Comparison of ENCODE assay signal across 23 cellular contexts in the genomic region with DNA sequence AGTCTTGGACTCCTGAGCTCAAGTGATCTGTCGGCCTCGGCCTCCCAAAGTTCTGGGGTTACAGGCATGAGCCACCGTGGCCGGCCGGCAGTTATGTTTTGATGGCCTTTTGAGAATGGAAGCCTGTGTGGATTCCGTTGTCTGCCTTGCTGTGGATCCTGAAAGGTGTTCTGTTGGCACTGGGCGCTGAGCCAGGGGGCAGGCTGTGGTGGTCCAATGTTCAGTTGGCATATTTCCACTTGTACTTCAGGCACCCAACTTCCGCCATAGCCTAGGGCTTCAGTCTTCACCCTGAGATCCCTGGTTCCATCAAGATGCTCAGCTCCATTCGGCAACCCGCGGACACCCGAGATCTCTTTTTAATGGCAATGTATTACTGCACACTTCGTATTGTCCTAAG. TPM values are rescaled to one million over a fixed set of nuclear protein-coding genes. Genes with fewer than 3 reads are reported as not detected.
A peak's percentile ranks its signal among the peaks of the same experiment; 100 is the strongest.
DNase-seq lines count a peak whose midpoint lies in the region; ATAC-seq, FAIRE-seq and TF ChIP-seq lines count a peak whose summit lies in the region.
"Had no signal": no experiment of that assay in that cellular context is flagged by ENCODE, and none has a peak within 500 bp of the region (broad histone marks: within the 10 kb centered on the region; RNA-seq: fewer than 3 reads in every experiment).

No MANE protein-coding gene starts in this region.

- TF ChIP-seq POLR2A in HepG2 (IDR thresholded peaks at IDR 0.05; ENCODE audit: insufficient read depth in 1 of 2, low read depth in 2 of 2, low read length in 2 of 2) (no peak), H1 (IDR thresholded peaks at IDR 0.05; ENCODE audit: control extremely low read depth in 1 of 2, low read depth in 2 of 2, low read length in 2 of 2) (no peak)

- no peak overlapping the region for H2BK5ac ChIP-seq in H1 (ENCODE audit: low read depth, low read length)

- no peak overlapping the region for H2BK15ac ChIP-seq in H1 (ENCODE audit: low read length)

- H2BK20ac ChIP-seq in H1 (ENCODE audit: low read length), result no peak overlapping the region

- FAIRE-seq in HepG2 (lab: Jason Lieb, UNC), result no peak
- FAIRE-seq in H1 (lab: Jason Lieb, UNC), result no peak
- no peak for FAIRE-seq in small intestine (lab: Jason Lieb, UNC)
- FAIRE-seq: A204.1, D721Med, GM12891, GM18507 had no signal

- H3K79me1 ChIP-seq in H1 (ENCODE audit: low read depth, low read length), result no peaks in the 10 kb centered on the region

- H4K91ac ChIP-seq in H1 (replicated peaks; ENCODE audit: insufficient read length, low read length), result no peak overlapping the region

- H3K18ac ChIP-seq in H1 (ENCODE audit: extremely low read depth, low read length), result no peak overlapping the region

- H4K5ac ChIP-seq in H1 (ENCODE audit: insufficient read length, low read depth, low read length), result no peak overlapping the region

- H3K9ac ChIP-seq in liver (ENCODE audit: low read depth in 1 of 2, low read length in 2 of 2) (no peak overlapping the region), HepG2 (ENCODE audit: insufficient read depth, low read depth, low read length) (no peak overlapping the region), H1 (replicated peaks in 1 of 4; ENCODE audit: extremely low read depth in 1 of 4, low read depth in 3 of 4, low read length in 3 of 4) (no peak overlapping the region)
- H3K9ac ChIP-seq: BLaER1 had no signal

- H3K23ac ChIP-seq in H1 (ENCODE audit: insufficient read length), result no peak overlapping the region

- no peak for ATAC-seq in HepG2
- ATAC-seq in mucosa of descending colon, result no peak
- no peak for ATAC-seq in HG02870 (IDR thresholded peaks at IDR 0.05; ENCODE audit: unreplicated experiment)

- H2AFZ ChIP-seq in HepG2 (ENCODE audit: low read length) (no peak overlapping the region), H1 (ENCODE audit: low read length) (no peak overlapping the region)

- intact Hi-C loops in HepG2 (cut with micrococcal nuclease; ENCODE audit: unreplicated experiment), result no loop called here
- intact Hi-C loops in mucosa of descending colon (cut with DNase I, micrococcal nuclease), result no loop called here

- no TSS peak for BruUV-seq in HepG2 (replicated peaks; lab: Mats Ljungman, UMichigan)

- 72% methylated on average over 13 of the region's 13 CpGs for WGBS in liver
- WGBS in HepG2 (ENCODE audit: low lambda C conversion rate), result 91% methylated on average over 12 of the region's 13 CpGs
- 96% methylated on average over 13 of the region's 13 CpGs; no CpG with 5 or more reads in 1 of the 2 experiments for WGBS in H1 (ENCODE audit: extremely low coverage in 1 of 2, insufficient coverage in 1 of 2, insufficient read length in 1 of 2, insufficient replicate concordance in 2 of 2, low coverage in 1 of 2, low lambda C conversion rate in 2 of 2, missing lambda C conversion rate in 1 of 2), 2 experiments
- WGBS in small intestine, 3 donors, result 21 to 70% (median 54%) methylated on average over 13 of the region's 13 CpGs

- no peak overlapping the region for H3K27ac ChIP-seq in liver (ENCODE audit: low read depth in 1 of 2, low read length in 2 of 2)
- H3K27ac ChIP-seq in HepG2 (ENCODE audit: extremely low read length, insufficient read depth, low read length), result no peak overlapping the region
- no peak overlapping the region for H3K27ac ChIP-seq in H1 (ENCODE audit: low read depth, low read length)
- peak overlapping the region in 1 of 2 donors; percentile 21 for H3K27ac ChIP-seq in small intestine (ENCODE audit: low read depth in 1 of 2, low read length in 1 of 2)
- no peak overlapping the region for H3K27ac ChIP-seq in substantia nigra (ENCODE audit: low read depth, low read length, poor library complexity, severe bottlenecking)
- H3K27ac ChIP-seq: 22Rv1, BLaER1, C4-2B had no signal

- no peaks in the 10 kb centered on the region for H3K23me2 ChIP-seq in H1 (ENCODE audit: low read depth, low read length)

- H3K36me3 ChIP-seq in liver (ENCODE audit: control insufficient read depth in 4 of 4, insufficient read depth in 3 of 4, low read depth in 1 of 4, low read length in 3 of 4), result peaks cover 5 to 24% (median 13%) of the 10 kb centered on the region in 4 donors
- H3K36me3 ChIP-seq in HepG2 (replicated peaks in 1 of 2; ENCODE audit: control insufficient read depth in 1 of 2, insufficient read depth in 2 of 2, low read length in 2 of 2), result peaks cover 16 to 32% of the 10 kb centered on the region in 2 experiments; a peak in 4 of 5 replicates
- peaks cover 7 to 41% (median 26%) of the 10 kb centered on the region in 4 experiments for H3K36me3 ChIP-seq in H1 (ENCODE audit: control insufficient read depth in 2 of 4, insufficient read depth in 4 of 4, low read length in 3 of 4)
- no peaks in the 10 kb centered on the region for H3K36me3 ChIP-seq in mucosa of descending colon (ENCODE audit: low read depth)
- peaks cover 8 to 12% of the 10 kb centered on the region in 2 donors for H3K36me3 ChIP-seq in small intestine (ENCODE audit: control insufficient read depth in 2 of 2, insufficient read depth in 2 of 2, low read length in 2 of 2)

- H3K27me3 ChIP-seq in liver (ENCODE audit: control insufficient read depth in 4 of 4, insufficient read depth in 4 of 4, low read length in 3 of 4) (no peaks in the 10 kb centered on the region), HepG2 (ENCODE audit: control insufficient read depth in 1 of 2, insufficient read depth in 2 of 2, low read length in 2 of 2) (no peaks in the 10 kb centered on the region), H1 (replicated peaks in 1 of 4; ENCODE audit: control insufficient read depth in 3 of 4, extremely low read depth in 1 of 4, insufficient read depth in 3 of 4, low read length in 3 of 4) (no peaks in the 10 kb centered on the region), small intestine (ENCODE audit: control insufficient read depth in 2 of 2, insufficient read depth in 2 of 2, low read length in 2 of 2) (no peaks in the 10 kb centered on the region)
- H3K27me3 ChIP-seq: BLaER1 had no signal

- H3K79me2 ChIP-seq in HepG2 (ENCODE audit: insufficient read depth, low read length), result peaks cover under 1% of the 10 kb centered on the region
- H3K79me2 ChIP-seq in H1 (ENCODE audit: control insufficient read depth in 1 of 2, insufficient read depth in 2 of 2, low read length in 2 of 2), result peaks cover 0 to 3% of the 10 kb centered on the region in 2 experiments; a peak in 2 of 4 replicates

- H3K9me3 ChIP-seq in liver (ENCODE audit: control insufficient read depth in 4 of 4, low read length in 3 of 4) (no peaks in the 10 kb centered on the region), HepG2 (ENCODE audit: low read length) (no peaks in the 10 kb centered on the region), H1 (ENCODE audit: insufficient read depth in 2 of 2, low read depth in 1 of 2, low read length in 1 of 2) (no peaks in the 10 kb centered on the region), mucosa of descending colon (no peaks in the 10 kb centered on the region), small intestine (ENCODE audit: control insufficient read depth, low read depth) (no peaks in the 10 kb centered on the region)
- H3K9me3 ChIP-seq: BLaER1 had no signal

- no peak overlapping the region for H3K56ac ChIP-seq in H1 (replicated peaks; ENCODE audit: insufficient read length, low read depth, low read length)

- no peak overlapping the region for H4K8ac ChIP-seq in H1 (ENCODE audit: extremely low read depth, insufficient read depth, low read length)

- no peak overlapping the region for H3K4ac ChIP-seq in H1 (replicated peaks; ENCODE audit: insufficient read length, low read depth, low read length)

- TF ChIP-seq RAD21 in liver (IDR thresholded peaks at IDR 0.05) (no peak), HepG2 (CRISPR knock-in tag; IDR thresholded peaks at IDR 0.05) (no peak), H1 (IDR thresholded peaks at IDR 0.05 in 1 of 2, conservative IDR thresholded peaks at IDR 0.05 in 1 of 2; ENCODE audit: low read depth in 2 of 2, low read length in 2 of 2) (no peak)

- no peak overlapping the region for H3K4me3 ChIP-seq in liver (ENCODE audit: low read depth in 1 of 3, low read length in 3 of 3)
- H3K4me3 ChIP-seq in HepG2 (replicated peaks in 1 of 3; ENCODE audit: insufficient read depth in 1 of 3, low read depth in 2 of 3, low read length in 3 of 3), result no peak overlapping the region
- no peak overlapping the region for H3K4me3 ChIP-seq in H1 (ENCODE audit: extremely low read depth in 1 of 4, insufficient read depth in 2 of 4, low read depth in 3 of 4, low read length in 4 of 4)
- no peak overlapping the region for H3K4me3 ChIP-seq in mucosa of descending colon
- no peak overlapping the region for H3K4me3 ChIP-seq in small intestine (ENCODE audit: low read depth in 1 of 2, low read length in 2 of 2)
- H3K4me3 ChIP-seq: BLaER1 had no signal

- in situ Hi-C loops in HepG2 (cut with HindIII; ENCODE audit: extremely low pct_ligation_motif_present, low pct_unique_long_range_greater_than_20kb), result no loop called here

- no peak overlapping the region for H2BK120ac ChIP-seq in H1 (replicated peaks; ENCODE audit: low read depth, low read length)

- H2BK12ac ChIP-seq in H1 (ENCODE audit: low read depth, low read length), result no peak overlapping the region

- no peaks in the 10 kb centered on the region for H4K20me1 ChIP-seq in HepG2 (ENCODE audit: insufficient read depth, low read length)
- no peaks in the 10 kb centered on the region for H4K20me1 ChIP-seq in H1 (replicated peaks in 1 of 2; ENCODE audit: control insufficient read depth in 1 of 2, insufficient read depth in 2 of 2, low read length in 2 of 2)
- H4K20me1 ChIP-seq: BLaER1 had no signal

- DNase-seq in HepG2 (ENCODE audit: low spot score) (no peak), H1 (ENCODE audit: low read depth in 1 of 2, low spot score in 2 of 2) (no peak), mucosa of descending colon (peak in 2 of 3 donors; percentile 18 to 42), small intestine (peak; percentile 87), substantia nigra (lab: John Stamatoyannopoulos, UW) (no peak), cortex of kidney (lab: John Stamatoyannopoulos, UW) (no peak)
- DNase-seq: CD4-positive, CD25-positive, alpha-beta regulatory T cell; CD8-positive, alpha-beta memory T cell; DMS53; DMS79 treated with DMSO at 0.1 percent for 48 hours; GF-D8; GOT3; H7; HCEC 1CT had no signal

- CTCF ChIA-PET in HepG2 (lab: Yijun Ruan, JAX; ENCODE audit: low intra/inter-chr PET ratio, low total read pairs) (no interaction called here), H1 (lab: Charles Lee; ENCODE audit: partially characterized antibody) (interaction anchor here (0.8 to 1.9 kb wide), 4 partner anchors 8 to 56 kb away, joined by 3 to 6 read pairs (median 4); no protein-coding TSS in a partner anchor)

- H3K14ac ChIP-seq in H1 (ENCODE audit: insufficient read length), result no peak overlapping the region

- H2AK5ac ChIP-seq in H1 (ENCODE audit: low read depth, low read length), result no peak overlapping the region

- POLR2A ChIA-PET in HepG2 (lab: Yijun Ruan, JAX) (interaction anchor here (2.1 kb wide), 1 partner anchor 13 kb away, joined by 5 read pairs; no protein-coding TSS in a partner anchor), H1 (lab: Charles Lee; ENCODE audit: partially characterized antibody) (interaction anchor here (29.0 to 88.3 kb wide), 3 partner anchors 8 to 60 kb away, joined by 1305 to 4270 read pairs (median 1305); partner anchors contain the start of genes GCN1, PXN, RNU4-1 and RNU4-2)

- TF ChIP-seq CTCF in liver (IDR thresholded peaks at IDR 0.05; ENCODE audit: low read depth, low read length, missing input control), result no peak
- no peak for TF ChIP-seq CTCF in HepG2 (CRISPR knock-in tag; IDR thresholded peaks at IDR 0.05)
- TF ChIP-seq CTCF in H1 (IDR thresholded peaks at IDR 0.05; ENCODE audit: control extremely low read depth in 1 of 3, insufficient read depth in 1 of 3, low read depth in 1 of 3, low read length in 3 of 3), result no peak
- TF ChIP-seq CTCF in mucosa of descending colon (IDR thresholded peaks at IDR 0.05), result no peak

- H3K4me2 ChIP-seq in HepG2 (ENCODE audit: low read depth, low read length) (no peak overlapping the region), H1 (ENCODE audit: insufficient read depth in 1 of 2, low read depth in 2 of 2, low read length in 2 of 2) (no peak overlapping the region)
- H3K4me2 ChIP-seq: BLaER1 had no signal

- H3K4me1 ChIP-seq in liver (ENCODE audit: control insufficient read depth in 4 of 4, insufficient read depth in 4 of 4, low read length in 3 of 4) (peaks cover 0 to 9% (median 7%) of the 10 kb centered on the region in 4 donors), HepG2 (ENCODE audit: insufficient read depth, low read length) (peaks cover 9% of the 10 kb centered on the region; the same call in 1 of the 2 replicates), H1 (replicated peaks in 1 of 4; ENCODE audit: control insufficient read depth in 3 of 4, insufficient read depth in 4 of 4, low read length in 3 of 4) (peaks cover 0 to 2% (median 0%) of the 10 kb centered on the region in 4 experiments; a peak in 1 of 7 replicates), mucosa of descending colon (ENCODE audit: low read depth) (peaks cover 14% of the 10 kb centered on the region), small intestine (ENCODE audit: control insufficient read depth in 2 of 2, insufficient read depth in 1 of 2, low read depth in 1 of 2, low read length in 1 of 2) (no peaks in the 10 kb centered on the region)

- no peak for TF ChIP-seq EP300 in HepG2 (IDR thresholded peaks at IDR 0.05; ENCODE audit: low read depth in 2 of 2, low read length in 2 of 2)
- no peak for TF ChIP-seq EP300 in HepG2 (CRISPR knock-in tag; IDR thresholded peaks at IDR 0.05; ENCODE audit: borderline replicate concordance)
- no peak for TF ChIP-seq EP300 in H1 (IDR thresholded peaks at IDR 0.05; ENCODE audit: borderline replicate concordance in 1 of 2, low read depth in 2 of 2, low read length in 2 of 2)

RNA-seq across cellular contexts. Expression of gene RPLP0, which starts 6.3 kb away (rescaled TPM):
- 1,000 to 10,000 TPM; 1,321 to 1,770 TPM for total RNA-seq in liver
- 1,000 to 10,000 TPM in 1 of 2 donors, 100 to 1,000 TPM in 1; 472 to 1,306 TPM for polyA plus RNA-seq in liver
- total RNA-seq in HepG2 (2016; rRNA removed; fragmentation: Illumina TruSeq; extraction: Trizol), result 2,915 and 3,025 TPM in 2 replicates
- 12,942 and 14,844 TPM in 2 replicates for total RNA-seq in HepG2 (2016; cell fraction: cytosol; rRNA removed; fragmentation: Illumina TruSeq; extraction: Trizol; ENCODE audit: low read depth)
- 2,993 and 3,024 TPM in 2 replicates for total RNA-seq in HepG2 (2016; cell fraction: insoluble cytoplasmic fraction; rRNA removed; fragmentation: Illumina TruSeq; extraction: Trizol)
- total RNA-seq in HepG2 (2016; cell fraction: membrane; rRNA removed; fragmentation: Illumina TruSeq; extraction: Trizol), result 11,359 and 11,757 TPM in 2 replicates
- 1,126 and 1,259 TPM in 2 replicates for total RNA-seq in HepG2 (2016; cell fraction: nucleus; rRNA removed; fragmentation: Illumina TruSeq; extraction: Trizol)
- 5,570 and 6,229 TPM in 2 replicates for polyA plus RNA-seq in HepG2 (2011; rRNA removed)
- 8,040 and 9,457 TPM in 2 replicates for polyA plus RNA-seq in HepG2 (2011; cell fraction: cytosol; rRNA removed)
- polyA plus RNA-seq in HepG2 (2011; cell fraction: nucleus; rRNA removed), result 2,511 and 2,559 TPM in 2 replicates
- polyA plus RNA-seq in HepG2 (2012), result 2,582 and 3,579 TPM in 2 replicates
- 15,203 and 16,637 TPM in 2 replicates for polyA plus RNA-seq in HepG2 (2016; cell fraction: cytosol; fragmentation: Illumina TruSeq; extraction: Trizol; ENCODE audit: low read depth)
- 2,845 and 2,926 TPM in 2 replicates for polyA plus RNA-seq in HepG2 (2016; cell fraction: insoluble cytoplasmic fraction; fragmentation: Illumina TruSeq; extraction: Trizol; ENCODE audit: low read depth)
- 10,153 and 10,714 TPM in 2 replicates for polyA plus RNA-seq in HepG2 (2016; cell fraction: membrane; fragmentation: Illumina TruSeq; extraction: Trizol; ENCODE audit: low read depth)
- polyA plus RNA-seq in HepG2 (2016; cell fraction: nucleus; fragmentation: Illumina TruSeq; extraction: Trizol; ENCODE audit: insufficient read depth, low read depth), result 1,939 and 1,982 TPM in 2 replicates
- 4,147 and 6,586 TPM in 2 replicates for polyA minus RNA-seq in HepG2 (2011; rRNA and poly(A)+ RNA removed; ENCODE audit: low replicate concordance)
- 1,238 and 1,297 TPM in 2 replicates for polyA minus RNA-seq in HepG2 (2011; cell fraction: cytosol; rRNA and poly(A)+ RNA removed)
- polyA minus RNA-seq in HepG2 (2011; cell fraction: nucleus; rRNA and poly(A)+ RNA removed), result 657 and 805 TPM in 2 replicates
- 2,987 and 3,029 TPM in 2 replicates for total RNA-seq in H1 (2021; fragmentation: NEBNext Ultra II Directional; extraction: Animal tissue kit (Norgen Biotek cat#: 25700))
- polyA plus RNA-seq in H1 (2011; rRNA removed), result 8,838 and 10,765 TPM in 2 replicates
- 10,357 TPM for polyA plus RNA-seq in H1 (2011; cell fraction: cytosol; rRNA removed)
- 6,829 TPM for polyA plus RNA-seq in H1 (2011; cell fraction: nucleus; rRNA removed)
- polyA plus RNA-seq in H1 (2012, experiment 1 of 2), result 4,444 to 5,241 TPM (median 4,665 TPM) in 4 replicates
- polyA plus RNA-seq in H1 (2012, experiment 2 of 2), result 7,158 TPM
- 4,021 TPM for polyA plus RNA-seq in H1 (2013, experiment 1 of 2)
- 3,982 TPM for polyA plus RNA-seq in H1 (2013, experiment 2 of 2)
- 5,851 and 5,958 TPM in 2 replicates for polyA minus RNA-seq in H1 (2011; rRNA and poly(A)+ RNA removed)
- 2,113 TPM for polyA minus RNA-seq in H1 (2011; cell fraction: cytosol; rRNA and poly(A)+ RNA removed)
- polyA minus RNA-seq in H1 (2011; cell fraction: nucleus; rRNA and poly(A)+ RNA removed), result 1,976 TPM
- 1,000 to 10,000 TPM; 1,175 to 1,810 (median 1,602) TPM for total RNA-seq in mucosa of descending colon
- polyA plus RNA-seq in small intestine, result 1,000 to 10,000 TPM; 2,529 to 5,599 (median 4,032) TPM

RNA-seq across cellular contexts. Expression of gene GCN1, which starts 12.7 kb away (rescaled TPM):
- total RNA-seq in liver (10 to 100 TPM; 38.0 to 78.6 TPM), HepG2 (2016; rRNA removed; fragmentation: Illumina TruSeq; extraction: Trizol) (66.7 and 83.0 TPM in 2 replicates), mucosa of descending colon (100 to 1,000 TPM in 1 of 3 donors, 10 to 100 TPM in 2; 74.6 to 108 (median 76.7) TPM)
- polyA plus RNA-seq in liver (10 to 100 TPM in 1 of 2 donors, 1 to 10 TPM in 1; 7.3 to 13.7 TPM), HepG2 (2011; rRNA removed) (55.3 and 58.2 TPM in 2 replicates), H1 (2011; rRNA removed) (61.4 and 73.1 TPM in 2 replicates), small intestine (10 to 100 TPM; 12.3 to 27.9 (median 14.1) TPM)
- 59.7 and 67.2 TPM in 2 replicates for total RNA-seq in HepG2 (2016; cell fraction: cytosol; rRNA removed; fragmentation: Illumina TruSeq; extraction: Trizol; ENCODE audit: low read depth)
- 56.9 and 87.0 TPM in 2 replicates for total RNA-seq in HepG2 (2016; cell fraction: insoluble cytoplasmic fraction; rRNA removed; fragmentation: Illumina TruSeq; extraction: Trizol)
- 19.6 and 22.1 TPM in 2 replicates for total RNA-seq in HepG2 (2016; cell fraction: membrane; rRNA removed; fragmentation: Illumina TruSeq; extraction: Trizol)
- 125 and 128 TPM in 2 replicates for total RNA-seq in HepG2 (2016; cell fraction: nucleus; rRNA removed; fragmentation: Illumina TruSeq; extraction: Trizol)
- 20.5 and 25.6 TPM in 2 replicates for polyA plus RNA-seq in HepG2 (2011; cell fraction: cytosol; rRNA removed)
- 394 and 725 TPM in 2 replicates for polyA plus RNA-seq in HepG2 (2011; cell fraction: nucleus; rRNA removed)
- 47.0 and 60.6 TPM in 2 replicates for polyA plus RNA-seq in HepG2 (2012)
- 1.8 and 2.1 TPM in 2 replicates for polyA plus RNA-seq in HepG2 (2016; cell fraction: cytosol; fragmentation: Illumina TruSeq; extraction: Trizol; ENCODE audit: low read depth)
- polyA plus RNA-seq in HepG2 (2016; cell fraction: insoluble cytoplasmic fraction; fragmentation: Illumina TruSeq; extraction: Trizol; ENCODE audit: low read depth), result 33.5 and 45.5 TPM in 2 replicates
- polyA plus RNA-seq in HepG2 (2016; cell fraction: membrane; fragmentation: Illumina TruSeq; extraction: Trizol; ENCODE audit: low read depth), result 4.1 and 5.4 TPM in 2 replicates
- 177 and 198 TPM in 2 replicates for polyA plus RNA-seq in HepG2 (2016; cell fraction: nucleus; fragmentation: Illumina TruSeq; extraction: Trizol; ENCODE audit: insufficient read depth, low read depth)
- polyA minus RNA-seq in HepG2 (2011; rRNA and poly(A)+ RNA removed; ENCODE audit: low replicate concordance), result 204 and 255 TPM in 2 replicates
- polyA minus RNA-seq in HepG2 (2011; cell fraction: cytosol; rRNA and poly(A)+ RNA removed), result 59.8 and 61.6 TPM in 2 replicates
- polyA minus RNA-seq in HepG2 (2011; cell fraction: nucleus; rRNA and poly(A)+ RNA removed), result 229 and 237 TPM in 2 replicates
- 133 and 137 TPM in 2 replicates for total RNA-seq in H1 (2021; fragmentation: NEBNext Ultra II Directional; extraction: Animal tissue kit (Norgen Biotek cat#: 25700))
- polyA plus RNA-seq in H1 (2011; cell fraction: cytosol; rRNA removed), result 61.1 TPM
- 294 TPM for polyA plus RNA-seq in H1 (2011; cell fraction: nucleus; rRNA removed)
- polyA plus RNA-seq in H1 (2012, experiment 1 of 2), result 92.9 to 139 TPM (median 109 TPM) in 4 replicates
- polyA plus RNA-seq in H1 (2012, experiment 2 of 2), result 58.3 TPM
- polyA plus RNA-seq in H1 (2013, experiment 1 of 2), result 57.1 TPM
- 47.1 TPM for polyA plus RNA-seq in H1 (2013, experiment 2 of 2)
- 266 and 267 TPM in 2 replicates for polyA minus RNA-seq in H1 (2011; rRNA and poly(A)+ RNA removed)
- 106 TPM for polyA minus RNA-seq in H1 (2011; cell fraction: cytosol; rRNA and poly(A)+ RNA removed)
- polyA minus RNA-seq in H1 (2011; cell fraction: nucleus; rRNA and poly(A)+ RNA removed), result 194 TPM

RNA-seq across cellular contexts. Expression of gene PXN, which starts 58.3 kb away (rescaled TPM):
- total RNA-seq in liver, result 10 to 100 TPM in 1 of 2 donors, 1 to 10 TPM in 1; 6.0 to 13.1 TPM
- polyA plus RNA-seq in liver, result 10 to 100 TPM; 12.0 to 12.6 TPM
- 13.6 and 14.2 TPM in 2 replicates for total RNA-seq in HepG2 (2016; rRNA removed; fragmentation: Illumina TruSeq; extraction: Trizol)
- total RNA-seq in HepG2 (2016; cell fraction: cytosol; rRNA removed; fragmentation: Illumina TruSeq; extraction: Trizol; ENCODE audit: low read depth), result 2.8 and 2.9 TPM in 2 replicates
- total RNA-seq in HepG2 (2016; cell fraction: insoluble cytoplasmic fraction; rRNA removed; fragmentation: Illumina TruSeq; extraction: Trizol), result 10.2 and 11.3 TPM in 2 replicates
- total RNA-seq in HepG2 (2016; cell fraction: membrane; rRNA removed; fragmentation: Illumina TruSeq; extraction: Trizol), result 10.5 and 13.4 TPM in 2 replicates
- total RNA-seq in HepG2 (2016; cell fraction: nucleus; rRNA removed; fragmentation: Illumina TruSeq; extraction: Trizol), result 10.6 and 14.0 TPM in 2 replicates
- 13.9 and 14.2 TPM in 2 replicates for polyA plus RNA-seq in HepG2 (2011; rRNA removed)
- 5.8 and 6.3 TPM in 2 replicates for polyA plus RNA-seq in HepG2 (2011; cell fraction: cytosol; rRNA removed)
- 34.5 and 43.7 TPM in 2 replicates for polyA plus RNA-seq in HepG2 (2011; cell fraction: nucleus; rRNA removed)
- 18.0 and 21.4 TPM in 2 replicates for polyA plus RNA-seq in HepG2 (2012)
- 3.3 and 3.4 TPM in 2 replicates for polyA plus RNA-seq in HepG2 (2016; cell fraction: cytosol; fragmentation: Illumina TruSeq; extraction: Trizol; ENCODE audit: low read depth)
- polyA plus RNA-seq in HepG2 (2016; cell fraction: insoluble cytoplasmic fraction; fragmentation: Illumina TruSeq; extraction: Trizol; ENCODE audit: low read depth), result 20.0 and 28.0 TPM in 2 replicates
- 14.1 and 14.2 TPM in 2 replicates for polyA plus RNA-seq in HepG2 (2016; cell fraction: membrane; fragmentation: Illumina TruSeq; extraction: Trizol; ENCODE audit: low read depth)
- polyA plus RNA-seq in HepG2 (2016; cell fraction: nucleus; fragmentation: Illumina TruSeq; extraction: Trizol; ENCODE audit: insufficient read depth, low read depth), result 43.9 and 49.3 TPM in 2 replicates
- 26.4 and 40.4 TPM in 2 replicates for polyA minus RNA-seq in HepG2 (2011; rRNA and poly(A)+ RNA removed; ENCODE audit: low replicate concordance)
- 6.4 and 8.2 TPM in 2 replicates for polyA minus RNA-seq in HepG2 (2011; cell fraction: cytosol; rRNA and poly(A)+ RNA removed)
- polyA minus RNA-seq in HepG2 (2011; cell fraction: nucleus; rRNA and poly(A)+ RNA removed), result 10.3 and 10.7 TPM in 2 replicates
- total RNA-seq in H1 (2021; fragmentation: NEBNext Ultra II Directional; extraction: Animal tissue kit (Norgen Biotek cat#: 25700)), result 105 and 109 TPM in 2 replicates
- 51.0 and 89.2 TPM in 2 replicates for polyA plus RNA-seq in H1 (2011; rRNA removed)
- polyA plus RNA-seq in H1 (2011; cell fraction: cytosol; rRNA removed), result 29.0 TPM
- polyA plus RNA-seq in H1 (2011; cell fraction: nucleus; rRNA removed), result 80.4 TPM
- polyA plus RNA-seq in H1 (2012, experiment 1 of 2), result 58.2 to 73.1 TPM (median 70.3 TPM) in 4 replicates
- polyA plus RNA-seq in H1 (2012, experiment 2 of 2), result 83.1 TPM
- 88.7 TPM for polyA plus RNA-seq in H1 (2013, experiment 1 of 2)
- 91.0 TPM for polyA plus RNA-seq in H1 (2013, experiment 2 of 2)
- 45.0 and 62.0 TPM in 2 replicates for polyA minus RNA-seq in H1 (2011; rRNA and poly(A)+ RNA removed)
- polyA minus RNA-seq in H1 (2011; cell fraction: cytosol; rRNA and poly(A)+ RNA removed), result 30.5 TPM
- polyA minus RNA-seq in H1 (2011; cell fraction: nucleus; rRNA and poly(A)+ RNA removed), result 33.2 TPM
- total RNA-seq in mucosa of descending colon, result 100 to 1,000 TPM; 117 to 167 (median 146) TPM
- 100 to 1,000 TPM in 2 of 3 donors, 10 to 100 TPM in 1; 79.3 to 132 (median 103) TPM for polyA plus RNA-seq in small intestine

Comparison
In these comparisons a context has a peak if more than half of its experiments do, and no peak if none do; other contexts are left out.
1. DNase-seq: peak in mucosa of descending colon (2 of 3) and small intestine (single experiment); none in HepG2 (single experiment), H1 (0 of 2), substantia nigra (0 of 49) and cortex of kidney (single experiment).